Comparison of ENCODE assay signal across 2 cellular contexts in genomic region chr10:30818854-30819253, GRCh38.
TF ChIP-seq lines count a peak whose summit lies in the region.

No MANE protein-coding gene starts in this region.

TF ChIP-seq in SK-N-SH, 30 proteins besides CTCF, POLR2A, EP300 and RAD21 (continued from another document):
- TF ChIP-seq ZBTB33 (IDR thresholded peaks at IDR 0.05; ENCODE audit: borderline replicate concordance, low read depth) (no peak), FOSL2 (IDR thresholded peaks at IDR 0.05; ENCODE audit: borderline replicate concordance, low read depth) (no peak), CHD2 (IDR thresholded peaks at IDR 0.05; ENCODE audit: low read length, partially characterized antibody) (no peak), YY1 (IDR thresholded peaks at IDR 0.05; ENCODE audit: low read depth) (no peak), MAX (IDR thresholded peaks at IDR 0.05; ENCODE audit: low read depth) (no peak), JUND (IDR thresholded peaks at IDR 0.05) (no peak), GABPA (IDR thresholded peaks at IDR 0.05; ENCODE audit: low read depth) (no peak), RCOR1 (IDR thresholded peaks at IDR 0.05; ENCODE audit: low read length) (no peak), REST (IDR thresholded peaks at IDR 0.05; ENCODE audit: low read depth, low read length) (no peak), MEF2A (IDR thresholded peaks at IDR 0.05; ENCODE audit: borderline replicate concordance, low read depth) (no peak), MXI1 (IDR thresholded peaks at IDR 0.05; ENCODE audit: low read depth, low read length) (no peak), EZH2phosphoT487 (IDR thresholded peaks at IDR 0.05; ENCODE audit: borderline replicate concordance, low read depth) (no peak), FOXJ3 (CRISPR knock-in tag; IDR thresholded peaks at IDR 0.05) (no peak), PBX3 (IDR thresholded peaks at IDR 0.05) (no peak)

TF ChIP-seq in SK-N-SH treated with all-trans-retinoic acid at 6 μM for 48 hours, 23 proteins besides CTCF, POLR2A, EP300 and RAD21 (continued from another document):
- TF ChIP-seq PATZ1 (CRISPR knock-in tag; IDR thresholded peaks at IDR 0.05; ENCODE audit: borderline replicate concordance): no peak
- TF ChIP-seq TOX (CRISPR knock-in tag; IDR thresholded peaks at IDR 0.05; ENCODE audit: borderline replicate concordance): no peak
- no peak for TF ChIP-seq SNAI2 (CRISPR knock-in tag; IDR thresholded peaks at IDR 0.05)
- TF ChIP-seq BACH2 (CRISPR knock-in tag; IDR thresholded peaks at IDR 0.05; ENCODE audit: borderline replicate concordance): no peak
- no peak for TF ChIP-seq CREB5 (CRISPR knock-in tag; IDR thresholded peaks at IDR 0.05; ENCODE audit: low read depth)
- TF ChIP-seq TSHZ2 (CRISPR knock-in tag; IDR thresholded peaks at IDR 0.05): no peak
- TF ChIP-seq ZNF565 (CRISPR knock-in tag; conservative IDR thresholded peaks at IDR 0.05; ENCODE audit: low read depth): no peak
